17 cellular contexts compared by ENCODE assay signal in the genomic region with DNA sequence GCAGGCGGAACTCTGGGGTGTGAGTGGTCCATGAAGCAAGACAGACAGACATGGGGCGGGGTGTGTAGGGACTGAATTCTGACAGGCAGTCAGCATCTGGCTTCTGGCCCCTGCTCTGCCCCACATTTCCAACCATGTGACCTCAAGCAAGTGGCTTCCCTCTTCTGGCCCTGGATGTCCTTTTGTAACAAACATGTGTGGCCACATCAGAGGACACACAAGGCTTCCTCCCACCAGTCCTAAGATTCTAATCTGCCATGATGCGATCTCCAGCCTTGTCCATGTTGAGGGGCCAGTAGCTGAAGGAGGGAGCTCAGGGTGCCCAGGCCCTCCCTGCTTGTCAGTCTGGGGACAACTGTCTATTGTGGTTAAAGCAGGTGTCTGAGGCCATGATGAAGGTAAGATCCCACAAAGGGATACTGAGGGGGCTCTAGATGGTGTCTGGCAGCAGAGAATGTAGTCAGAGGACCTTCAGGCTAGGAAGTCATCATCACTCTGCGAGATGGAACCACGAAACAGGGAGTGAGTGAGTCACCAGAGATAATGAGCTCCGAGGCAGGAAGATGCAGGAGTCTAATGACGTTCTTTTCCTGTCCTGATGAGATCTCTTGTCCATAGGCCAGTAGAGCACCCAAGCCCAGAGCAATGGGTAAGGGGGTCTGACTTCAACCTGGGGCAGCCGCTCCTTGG. TPM values are rescaled to one million over a fixed set of nuclear protein-coding genes. Genes with fewer than 3 reads are reported as not detected.
DNase-seq lines count a peak whose midpoint lies in the region; ATAC-seq and TF ChIP-seq lines count a peak whose summit lies in the region.
"Had no signal": no experiment of that assay in that cellular context is flagged by ENCODE, and none has a peak within 500 bp of the region (broad histone marks: within the 10 kb centered on the region; RNA-seq: fewer than 3 reads in every experiment).

No MANE protein-coding gene starts in this region.

- no peak overlapping the region for H3K18ac ChIP-seq in IMR-90 (ENCODE audit: low read depth, low read length)

- peaks cover 8% of the 10 kb centered on the region for H3K27me3 Mint-ChIP-seq in activated T-helper 17 cell treated with anti-CD3 and anti-CD28 coated beads, Interleukin-2, amount 50 U/mL, for 72 hours

- DNase-seq in COLO668 (lab: John Stamatoyannopoulos, UW; ENCODE audit: unreplicated experiment) (peak; percentile 14), IMR-90 (peak; percentile 40), islet precursor cell (peak; percentile 93), NCI-H526 (lab: John Stamatoyannopoulos, UW) (no peak), NCI-H1092 treated with DMSO at 0.1 percent for 48 hours (lab: John Stamatoyannopoulos, UW) (no peak), HAP-1 (ENCODE audit: low spot score in 2 of 2) (no peak)
- DNase-seq: activated CD8-positive, alpha-beta memory T cell treated with anti-CD3 and anti-CD28 coated beads for 24 hours; CD8-positive, alpha-beta memory T cell; esophagus squamous epithelium; H7; Karpas-422; naive B cell; NCI-H446 treated with DMSO at 0.1 percent for 48 hours had no signal

- no peaks in the 10 kb centered on the region for H4K20me1 ChIP-seq in IMR-90 (ENCODE audit: insufficient read depth, low read length)

- no peak overlapping the region for H2AK5ac ChIP-seq in IMR-90 (ENCODE audit: low read depth, low read length)

- WGBS in IMR-90 (ENCODE audit: extremely low coverage in 2 of 2, insufficient read length in 1 of 2), 2 experiments: 37% methylated on average over 4 of the region's 8 CpGs; no CpG with 5 or more reads in 1 of the 2 experiments

- no peak overlapping the region for H3K27ac Mint-ChIP-seq in activated T-helper 17 cell treated with anti-CD3 and anti-CD28 coated beads, Interleukin-2, amount 50 U/mL, for 72 hours
- H3K27ac Mint-ChIP-seq: CD8-positive, alpha-beta memory T cell had no signal

- H2BK5ac ChIP-seq in IMR-90 (ENCODE audit: low read depth, low read length, poor library complexity, severe bottlenecking): no peak overlapping the region

- TF ChIP-seq RAD21 in IMR-90 (IDR thresholded peaks at IDR 0.05; ENCODE audit: low read length): no peak

- no peak overlapping the region for H2BK15ac ChIP-seq in IMR-90 (ENCODE audit: low read depth, low read length)

- no peak overlapping the region for H2AFZ ChIP-seq in IMR-90 (replicated peaks; ENCODE audit: low read length, poor library complexity)

- H3K4me3 Mint-ChIP-seq in activated T-helper 17 cell treated with anti-CD3 and anti-CD28 coated beads, Interleukin-2, amount 50 U/mL, for 72 hours: no peak overlapping the region
- H3K4me3 Mint-ChIP-seq: CD8-positive, alpha-beta memory T cell; naive B cell had no signal

- TF ChIP-seq POLR2A in IMR-90 (IDR thresholded peaks at IDR 0.05; ENCODE audit: low read depth, low read length): no peak

- H3K9me3 ChIP-seq in IMR-90 (ENCODE audit: control insufficient read depth, insufficient read depth, low read length): no peaks in the 10 kb centered on the region
- no peaks in the 10 kb centered on the region for H3K9me3 ChIP-seq in HAP-1
- H3K9me3 ChIP-seq: esophagus squamous epithelium, tibial nerve had no signal

- no peak overlapping the region for H2BK120ac ChIP-seq in IMR-90 (ENCODE audit: low read depth, low read length)

- no peaks in the 10 kb centered on the region for H3K36me3 Mint-ChIP-seq in activated T-helper 17 cell treated with anti-CD3 and anti-CD28 coated beads, Interleukin-2, amount 50 U/mL, for 72 hours (ENCODE audit: low read depth)
- H3K36me3 Mint-ChIP-seq: CD8-positive, alpha-beta memory T cell; naive B cell had no signal

- POLR2A ChIA-PET in IMR-90 (lab: Charles Lee; ENCODE audit: unreplicated experiment): no interaction called here

- no peak overlapping the region for H4K5ac ChIP-seq in IMR-90 (ENCODE audit: low read depth, low read length)

- H3K23ac ChIP-seq in IMR-90 (ENCODE audit: low read depth, low read length): no peak overlapping the region

- no peak overlapping the region for H3K56ac ChIP-seq in IMR-90 (ENCODE audit: extremely low read depth, insufficient read depth, low read length)

- no peak for ATAC-seq in IMR-90 (ENCODE audit: low read depth)
- peak; percentile 66 for ATAC-seq in activated T-helper 17 cell treated with anti-CD3 and anti-CD28 coated beads, Interleukin-2, amount 50 U/mL, for 72 hours (replicated peaks)
- no peak for ATAC-seq in HG02763 (IDR thresholded peaks at IDR 0.05; ENCODE audit: unreplicated experiment)
- ATAC-seq: sciatic nerve had no signal

- no peaks in the 10 kb centered on the region for H3K36me3 ChIP-seq in IMR-90 (ENCODE audit: control insufficient read depth, insufficient read depth, low read length)
- no peaks in the 10 kb centered on the region for H3K36me3 ChIP-seq in HAP-1 (replicated peaks)
- H3K36me3 ChIP-seq: esophagus squamous epithelium, tibial nerve had no signal

- H3K4me1 Mint-ChIP-seq in activated T-helper 17 cell treated with anti-CD3 and anti-CD28 coated beads, Interleukin-2, amount 50 U/mL, for 72 hours: no peaks in the 10 kb centered on the region
- H3K4me1 Mint-ChIP-seq: CD8-positive, alpha-beta memory T cell; naive B cell had no signal

- no peak overlapping the region for H4K91ac ChIP-seq in IMR-90 (ENCODE audit: insufficient read depth, low read depth, low read length)

- no peak overlapping the region for H3K9ac ChIP-seq in IMR-90 (ENCODE audit: low read depth, low read length)

- TF ChIP-seq CTCF in IMR-90 (conservative IDR thresholded peaks at IDR 0.05; ENCODE audit: low read depth, low read length): no peak

- H2AK9ac ChIP-seq in IMR-90 (replicated peaks; ENCODE audit: low read depth, low read length, poor library complexity): no peak overlapping the region

- no peak overlapping the region for H3K4ac ChIP-seq in IMR-90 (ENCODE audit: low read depth, low read length)

- H3K27me3 ChIP-seq in IMR-90 (ENCODE audit: control insufficient read depth, insufficient read depth, low read length) (peaks cover 2% of the 10 kb centered on the region; the same call in 1 of the 2 replicates), HAP-1 (ENCODE audit: low read depth) (no peaks in the 10 kb centered on the region)

- H3K4me1 ChIP-seq in IMR-90 (ENCODE audit: control insufficient read depth, insufficient read depth, low read length) (no peaks in the 10 kb centered on the region), HAP-1 (no peaks in the 10 kb centered on the region)
- H3K4me1 ChIP-seq: tibial nerve had no signal

- in situ Hi-C loops in IMR-90 (cut with MboI; ENCODE audit: low sequenced_read_pairs): no loop called here
- in situ Hi-C loops in HAP-1 (cut with MboI; ENCODE audit: low sequenced_read_pairs): no loop called here

- H3K4me3 ChIP-seq in IMR-90 (ENCODE audit: insufficient read depth, low read depth, low read length) (no peak overlapping the region), HAP-1 (no peak overlapping the region)
- H3K4me3 ChIP-seq: esophagus squamous epithelium, tibial nerve had no signal

- H3K9me3 Mint-ChIP-seq in activated T-helper 17 cell treated with anti-CD3 and anti-CD28 coated beads, Interleukin-2, amount 50 U/mL, for 72 hours: no peaks in the 10 kb centered on the region
- H3K9me3 Mint-ChIP-seq: CD8-positive, alpha-beta memory T cell; naive B cell had no signal

- H4K8ac ChIP-seq in IMR-90 (ENCODE audit: low read depth in 2 of 2, low read length in 2 of 2): no peak overlapping the region

- no peak overlapping the region for H3K4me2 ChIP-seq in IMR-90 (ENCODE audit: low read depth, low read length)

- H3K14ac ChIP-seq in IMR-90 (replicated peaks; ENCODE audit: low read depth, low read length): no peak overlapping the region

- BruUV-seq in IMR-90 (replicated peaks; lab: Mats Ljungman, UMichigan): no TSS peak

- dilution Hi-C loops in IMR-90 (cut with HindIII; ENCODE audit: low sequenced_read_pairs, unreplicated experiment): no loop called here

- CTCF ChIA-PET in IMR-90 (lab: Yijun Ruan, JAX): no interaction called here

- intact Hi-C loops in IMR-90 (cut with micrococcal nuclease): no loop called here

- no peaks in the 10 kb centered on the region for H3K79me1 ChIP-seq in IMR-90 (ENCODE audit: low read depth in 1 of 2, low read length in 2 of 2)

- 0 out of 2 replicates have a peak, but pooled peaks cover 2% of the 10 kb centered on the region for H3K9me1 ChIP-seq in IMR-90 (ENCODE audit: insufficient read depth, low read length)

- no peak overlapping the region for H3K27ac ChIP-seq in IMR-90 (ENCODE audit: insufficient read depth, low read length)
- H3K27ac ChIP-seq: esophagus squamous epithelium, tibial nerve had no signal

- no peak overlapping the region for H2BK20ac ChIP-seq in IMR-90 (ENCODE audit: low read depth, low read length)

TF ChIP-seq in IMR-90, 13 proteins besides CTCF, POLR2A, EP300 and RAD21:
- TF ChIP-seq RFX5 (IDR thresholded peaks at IDR 0.05; ENCODE audit: low read depth, low read length): no peak
- TF ChIP-seq NFE2L2 (IDR thresholded peaks at IDR 0.05; ENCODE audit: low read depth, low read length): no peak
- TF ChIP-seq RCOR1 (IDR thresholded peaks at IDR 0.05; ENCODE audit: insufficient replicate concordance, low read length): no peak

RNA-seq across cellular contexts. Expression of gene DRD2, which starts 27.4 kb away (rescaled TPM):
- total RNA-seq in IMR-90 (2012; rRNA removed): not detected in 2 replicates
- not detected in 2 replicates for polyA plus RNA-seq in IMR-90 (2012; rRNA removed)
- polyA plus RNA-seq in IMR-90 (2012; cell fraction: cytosol; rRNA removed): not detected in 2 replicates
- polyA plus RNA-seq in IMR-90 (2012; cell fraction: nucleus; rRNA removed; ENCODE audit: low replicate concordance): not detected in 2 replicates
- under 1 TPM; 0.19 to 0.82 TPM for total RNA-seq in activated T-helper 17 cell treated with anti-CD3 and anti-CD28 coated beads, Interleukin-2, amount 50 U/mL, for 72 hours
- total RNA-seq: CD8-positive, alpha-beta memory T cell had no signal
- polyA plus RNA-seq: CD8-positive, alpha-beta memory T cell had no signal

Comparison
In these comparisons a context has a peak if more than half of its experiments do, and no peak if none do; other contexts are left out.
1. DNase-seq: peak in COLO668 (single experiment), IMR-90 (single experiment) and islet precursor cell (single experiment); none in NCI-H526 (0 of 2), NCI-H1092 treated with DMSO at 0.1 percent for 48 hours (single experiment) and HAP-1 (0 of 2).